8 cellular contexts compared by ENCODE assay signal in genomic region chr19:19597809-19598306, GRCh38.
DNase-seq lines count a peak whose midpoint lies in the region; ATAC-seq and TF ChIP-seq lines count a peak whose summit lies in the region.

No MANE protein-coding gene starts in this region.

- H3K4me3 Mint-ChIP-seq in activated T-cell treated with anti-CD3 and anti-CD28 coated beads, Interleukin-2, amount 50 U/mL, for 24 hours = peak overlapping the region; percentile 78
- H3K4me3 Mint-ChIP-seq in stimulated activated memory B cell treated with anti-CD40 and anti-IgM and Interleukin-4, amounts not matched to agents 10 μg/mL and 1 μg/mL and 100 μg/mL, for 72 hours = peak overlapping the region; percentile 31

- H3K27me3 ChIP-seq in brain microvascular endothelial cell (replicated peaks) = no peaks in the 10 kb centered on the region

- peaks cover 80% of the 10 kb centered on the region for H3K4me1 Mint-ChIP-seq in activated T-cell treated with anti-CD3 and anti-CD28 coated beads, Interleukin-2, amount 50 U/mL, for 24 hours (ENCODE audit: low read depth)
- peaks cover 66% of the 10 kb centered on the region for H3K4me1 Mint-ChIP-seq in stimulated activated memory B cell treated with anti-CD40 and anti-IgM and Interleukin-4, amounts not matched to agents 10 μg/mL and 1 μg/mL and 100 μg/mL, for 72 hours

- H3K27ac Mint-ChIP-seq in activated T-cell treated with anti-CD3 and anti-CD28 coated beads, Interleukin-2, amount 50 U/mL, for 24 hours = peak overlapping the region; percentile 100
- H3K27ac Mint-ChIP-seq in stimulated activated memory B cell treated with anti-CD40 and anti-IgM and Interleukin-4, amounts not matched to agents 10 μg/mL and 1 μg/mL and 100 μg/mL, for 72 hours = peak overlapping the region; percentile 94

- no peaks in the 10 kb centered on the region for H3K9me3 Mint-ChIP-seq in activated T-cell treated with anti-CD3 and anti-CD28 coated beads, Interleukin-2, amount 50 U/mL, for 24 hours
- H3K9me3 Mint-ChIP-seq in stimulated activated memory B cell treated with anti-CD40 and anti-IgM and Interleukin-4, amounts not matched to agents 10 μg/mL and 1 μg/mL and 100 μg/mL, for 72 hours = no peaks in the 10 kb centered on the region

- ATAC-seq in GM19372 (IDR thresholded peaks at IDR 0.05; ENCODE audit: low read depth, unreplicated experiment) (peak; percentile 49), HG03378 (IDR thresholded peaks at IDR 0.05; ENCODE audit: unreplicated experiment) (peak; percentile 72)
- ATAC-seq in stimulated activated memory B cell treated with anti-CD40 and anti-IgM and Interleukin-4, amounts not matched to agents 10 μg/mL and 1 μg/mL and 100 μg/mL, for 72 hours = peak; percentile 90

- H3K36me3 Mint-ChIP-seq in activated T-cell treated with anti-CD3 and anti-CD28 coated beads, Interleukin-2, amount 50 U/mL, for 24 hours (ENCODE audit: low read depth) = peaks cover 53% of the 10 kb centered on the region
- peaks cover 27% of the 10 kb centered on the region for H3K36me3 Mint-ChIP-seq in stimulated activated memory B cell treated with anti-CD40 and anti-IgM and Interleukin-4, amounts not matched to agents 10 μg/mL and 1 μg/mL and 100 μg/mL, for 72 hours

- TF ChIP-seq CTCF in brain microvascular endothelial cell (IDR thresholded peaks at IDR 0.05; ENCODE audit: low read depth, low read length, missing control alignments) = no peak

- no peak overlapping the region for H3K4me3 ChIP-seq in brain microvascular endothelial cell (ENCODE audit: low read depth, low read length)

- in situ Hi-C loops in brain microvascular endothelial cell (cut with HindIII; ENCODE audit: low pct_ligation_motif_present, low sequenced_read_pairs) = no loop called here

- H3K36me3 ChIP-seq in brain microvascular endothelial cell (replicated peaks) = no peaks in the 10 kb centered on the region

- no peaks in the 10 kb centered on the region for H3K27me3 Mint-ChIP-seq in activated T-cell treated with anti-CD3 and anti-CD28 coated beads, Interleukin-2, amount 50 U/mL, for 24 hours
- no peaks in the 10 kb centered on the region for H3K27me3 Mint-ChIP-seq in stimulated activated memory B cell treated with anti-CD40 and anti-IgM and Interleukin-4, amounts not matched to agents 10 μg/mL and 1 μg/mL and 100 μg/mL, for 72 hours

- H3K27ac ChIP-seq in brain microvascular endothelial cell = no peak overlapping the region

- peak; percentile 56 for DNase-seq in activated T-cell treated with anti-CD3 and anti-CD28 coated beads, Interleukin-2, amount 50 U/mL, for 24 hours
- DNase-seq in inferior parietal cortex (ENCODE audit: extremely low spot score) (no peak), brain microvascular endothelial cell (no peak), NCI-H510A treated with DMSO at 0.1 percent for 48 hours (lab: John Stamatoyannopoulos, UW) (no peak), NCI-H510A (lab: John Stamatoyannopoulos, UW) (no peak)
